ENCODE assay signal across 11 cellular contexts in the genomic region with DNA sequence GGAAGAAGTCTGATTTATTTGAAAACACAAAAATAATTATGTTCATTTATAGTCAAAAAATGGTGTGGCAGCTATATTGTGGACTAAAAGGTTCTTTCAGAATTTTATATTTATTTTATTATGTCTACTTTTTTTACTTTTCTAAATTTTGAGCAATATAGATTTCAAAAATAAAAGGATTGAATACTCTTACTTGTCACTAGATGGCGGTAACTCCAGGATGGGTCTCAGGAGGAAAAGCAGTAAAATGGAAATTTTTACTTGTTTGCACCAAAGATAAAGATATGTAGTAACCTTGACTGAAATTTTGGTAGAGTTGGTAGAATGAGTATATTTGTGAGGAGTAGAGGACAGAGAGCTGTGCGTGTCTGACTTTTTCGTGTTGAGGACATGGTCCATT. TPM values are rescaled to one million over a fixed set of nuclear protein-coding genes. Genes with fewer than 3 reads are reported as not detected.
DNase-seq lines count a peak whose midpoint lies in the region; ATAC-seq and TF ChIP-seq lines count a peak whose summit lies in the region.
"Had no signal": no experiment of that assay in that cellular context is flagged by ENCODE, and none has a peak within 500 bp of the region (broad histone marks: within the 10 kb centered on the region; RNA-seq: fewer than 3 reads in every experiment).

No MANE protein-coding gene starts in this region.

- H3K27me3 Mint-ChIP-seq in activated naive CD4-positive, alpha-beta T cell treated with anti-CD3 and anti-CD28 coated beads, Interleukin-2, amount 10 ng/mL, durations not matched to agents 7 days and 5 days, result no peaks in the 10 kb centered on the region
- H3K27me3 Mint-ChIP-seq: stimulated activated naive CD8-positive, alpha-beta T cell treated with anti-CD3 and anti-CD28 coated beads, Interleukin-15, Interleukin-2, amounts not matched to agents 100 ng/mL and 50 ng/mL, for 24 hours had no signal

- no peaks in the 10 kb centered on the region for H3K4me1 Mint-ChIP-seq in activated naive CD4-positive, alpha-beta T cell treated with anti-CD3 and anti-CD28 coated beads, Interleukin-2, amount 10 ng/mL, durations not matched to agents 7 days and 5 days
- H3K4me1 Mint-ChIP-seq: immature natural killer cell had no signal

- H3K27me3 ChIP-seq in foreskin keratinocyte, result no peaks in the 10 kb centered on the region

- no peaks in the 10 kb centered on the region for H3K9me3 Mint-ChIP-seq in activated naive CD4-positive, alpha-beta T cell treated with anti-CD3 and anti-CD28 coated beads, Interleukin-2, amount 10 ng/mL, durations not matched to agents 7 days and 5 days
- H3K9me3 Mint-ChIP-seq: stimulated activated naive CD8-positive, alpha-beta T cell treated with anti-CD3 and anti-CD28 coated beads, Interleukin-15, Interleukin-2, amounts not matched to agents 100 ng/mL and 50 ng/mL, for 24 hours; T-helper 1 cell treated with Interleukin-12 subunit alpha and Interleukin-12 subunit beta and Interleukin-4 antibody, amounts not matched to agents 30 μg/mL and 1 μg/mL, for 36 hours had no signal

- ATAC-seq in GM18909 (IDR thresholded peaks at IDR 0.05; ENCODE audit: poor library complexity, unreplicated experiment), result peak; percentile 51
- ATAC-seq in foreskin keratinocyte, result no peak
- ATAC-seq in HG02759 (IDR thresholded peaks at IDR 0.05; ENCODE audit: unreplicated experiment), result no peak

- H3K27ac ChIP-seq in RWPE1 (no peak overlapping the region), foreskin keratinocyte (no peak overlapping the region)

- no peaks in the 10 kb centered on the region for H3K4me1 ChIP-seq in foreskin keratinocyte

- no peak for DNase-seq in AG09319 (ENCODE audit: extremely low read depth, low read depth)
- no peak for DNase-seq in RWPE1 (ENCODE audit: low spot score)
- no peak for DNase-seq in foreskin keratinocyte
- DNase-seq in activated naive CD4-positive, alpha-beta T cell treated with anti-CD3 and anti-CD28 coated beads, Interleukin-2, amount 10 ng/mL, durations not matched to agents 7 days and 5 days, result no peak
- DNase-seq in activated CD4-positive, alpha-beta T cell treated with anti-CD3 and anti-CD28 coated beads for 1 hour, result no peak
- no peak for DNase-seq in NCI-H1930 (lab: John Stamatoyannopoulos, UW)

- H3K36me3 Mint-ChIP-seq in activated naive CD4-positive, alpha-beta T cell treated with anti-CD3 and anti-CD28 coated beads, Interleukin-2, amount 10 ng/mL, durations not matched to agents 7 days and 5 days, result no peaks in the 10 kb centered on the region
- H3K36me3 Mint-ChIP-seq: immature natural killer cell had no signal

- CTCF ChIA-PET in RWPE1 (lab: Yijun Ruan, JAX), result no interaction called here
- CTCF ChIA-PET in activated naive CD4-positive, alpha-beta T cell treated with anti-CD3 and anti-CD28 coated beads, Interleukin-2, amount 10 ng/mL, durations not matched to agents 7 days and 5 days (lab: Charles Lee), result no interaction called here

- POLR2A ChIA-PET in RWPE1 (lab: Yijun Ruan, JAX; ENCODE audit: low non-redundant PET), result no interaction called here

- no peak overlapping the region for H3K4me3 Mint-ChIP-seq in activated naive CD4-positive, alpha-beta T cell treated with anti-CD3 and anti-CD28 coated beads, Interleukin-2, amount 10 ng/mL, durations not matched to agents 7 days and 5 days
- H3K4me3 Mint-ChIP-seq: immature natural killer cell; stimulated activated naive CD8-positive, alpha-beta T cell treated with anti-CD3 and anti-CD28 coated beads, Interleukin-15, Interleukin-2, amounts not matched to agents 100 ng/mL and 50 ng/mL, for 24 hours; T-helper 1 cell treated with Interleukin-12 subunit alpha and Interleukin-12 subunit beta and Interleukin-4 antibody, amounts not matched to agents 30 μg/mL and 1 μg/mL, for 36 hours had no signal

- peak; percentile 60 for TF ChIP-seq CTCF in AG09319 (IDR thresholded peaks at IDR 0.05; ENCODE audit: low read depth, low read length)
- peak; percentile 41 for TF ChIP-seq CTCF in RWPE1 (conservative IDR thresholded peaks at IDR 0.05; ENCODE audit: low read depth)
- TF ChIP-seq CTCF in foreskin keratinocyte (conservative IDR thresholded peaks at IDR 0.05), result peak; percentile 57

- no peak overlapping the region for H3K27ac Mint-ChIP-seq in activated naive CD4-positive, alpha-beta T cell treated with anti-CD3 and anti-CD28 coated beads, Interleukin-2, amount 10 ng/mL, durations not matched to agents 7 days and 5 days
- H3K27ac Mint-ChIP-seq: immature natural killer cell; stimulated activated naive CD8-positive, alpha-beta T cell treated with anti-CD3 and anti-CD28 coated beads, Interleukin-15, Interleukin-2, amounts not matched to agents 100 ng/mL and 50 ng/mL, for 24 hours; T-helper 1 cell treated with Interleukin-12 subunit alpha and Interleukin-12 subunit beta and Interleukin-4 antibody, amounts not matched to agents 30 μg/mL and 1 μg/mL, for 36 hours had no signal

RNA-seq across cellular contexts. Expression of a gene that starts 14.5 kb away (rescaled TPM):
- total RNA-seq in foreskin keratinocyte, result not detected in 2 replicates
- not detected in 2 replicates for polyA plus RNA-seq in foreskin keratinocyte
- polyA plus RNA-seq: immature natural killer cell had no signal
